ENCODE assay signal across 17 cellular contexts in the genomic region with DNA sequence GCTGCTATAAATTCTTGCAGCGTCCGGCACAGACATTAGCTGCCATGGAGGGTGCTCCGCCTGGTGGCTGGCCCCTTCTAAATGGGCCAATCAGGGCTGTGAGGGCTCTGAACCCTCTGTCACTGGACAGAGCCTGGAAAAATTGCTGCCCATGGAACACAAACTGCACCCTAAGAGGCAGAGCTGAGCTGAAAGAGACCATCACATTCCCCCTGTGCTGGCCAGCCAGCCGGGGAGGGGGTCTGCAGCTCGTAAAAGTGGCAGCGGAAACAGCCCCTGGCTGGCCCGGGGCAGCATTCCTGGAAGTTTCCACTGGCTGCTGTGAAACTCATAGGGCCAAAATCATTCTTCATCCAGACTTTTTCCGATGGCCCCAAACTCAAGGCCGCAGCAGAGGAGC. TPM values are rescaled to one million over a fixed set of nuclear protein-coding genes. Genes with fewer than 3 reads are reported as not detected.
DNase-seq lines count a peak whose midpoint lies in the region; ATAC-seq and TF ChIP-seq lines count a peak whose summit lies in the region.
"Had no signal": no experiment of that assay in that cellular context is flagged by ENCODE, and none has a peak within 500 bp of the region (broad histone marks: within the 10 kb centered on the region; RNA-seq: fewer than 3 reads in every experiment).

No MANE protein-coding gene starts in this region.

- CTCF ChIA-PET in activated naive CD4-positive, alpha-beta T cell treated with anti-CD3 and anti-CD28 coated beads for 36 hours (lab: Charles Lee): interaction anchor here (0.6 kb wide), 1 partner anchor 292 kb away, joined by 4 read pairs; no protein-coding TSS in a partner anchor

- ATAC-seq in heart left ventricle (peak in 3 of 4 donors; percentile 13 to 28 (median 24)), Right ventricle myocardium superior (ENCODE audit: poor library complexity) (no peak), psoas muscle (peak in 3 of 4 donors; percentile 30 to 69 (median 68)), GM19351 (IDR thresholded peaks at IDR 0.05; ENCODE audit: unreplicated experiment) (no peak)

- TF ChIP-seq CTCF in heart left ventricle (IDR thresholded peaks at IDR 0.05): peak in 6 of 12 donors; percentile 14 to 49 (median 17)
- TF ChIP-seq CTCF in psoas muscle (IDR thresholded peaks at IDR 0.05): no peak

- no peak overlapping the region for H3K4me3 Mint-ChIP-seq in activated naive CD4-positive, alpha-beta T cell treated with anti-CD3 and anti-CD28 coated beads for 36 hours
- H3K4me3 Mint-ChIP-seq: CD14-positive monocyte had no signal

- intact Hi-C loops in heart left ventricle (cut with DNase I) (no loop called here), Right ventricle myocardium superior (cut with DNase I) (no loop called here), psoas muscle (cut with DNase I) (no loop called here)
- intact Hi-C loops in activated naive CD4-positive, alpha-beta T cell treated with anti-CD3 and anti-CD28 coated beads for 36 hours (cut with micrococcal nuclease): no loop called here

- DNase-seq in heart left ventricle: no peak
- DNase-seq in Right ventricle myocardium superior: no peak
- DNase-seq in iPS-NIHi7 (ENCODE audit: extremely low spot score): peak; percentile 31
- no peak for DNase-seq in psoas muscle
- no peak for DNase-seq in activated naive CD4-positive, alpha-beta T cell treated with anti-CD3 and anti-CD28 coated beads for 36 hours
- DNase-seq in EL: no peak
- DNase-seq in activated effector memory CD4-positive, alpha-beta T cell treated with Interleukin-2 at 50 U/mL for 16 hours: no peak
- DNase-seq: 8988T; activated CD4-positive, CD25-positive, alpha-beta regulatory T cell treated with anti-CD3 and anti-CD28 coated beads, Interleukin-2, amount 50 U/mL, for 72 hours; activated naive CD4-positive, alpha-beta T cell treated with Interleukin-2 at 50 U/mL for 16 hours; erythroblast; MM.1S; NCI-H1930; NCI-H524 treated with DMSO at 0.1 percent for 48 hours; stimulated activated CD4-positive, alpha-beta T cell treated with anti-CD3 and anti-CD28 coated beads, Interleukin-2, amount 100 ng/mL, for 24 hours had no signal

- WGBS in heart left ventricle, 4 donors: 54 to 70% (median 61%) methylated on average over 9 of the region's 9 CpGs
- 50 to 66% (median 57%) methylated on average over 9 of the region's 9 CpGs for WGBS in psoas muscle, 3 donors

- H3K4me1 Mint-ChIP-seq in activated naive CD4-positive, alpha-beta T cell treated with anti-CD3 and anti-CD28 coated beads for 36 hours (ENCODE audit: low read depth): no peaks in the 10 kb centered on the region

- H3K9me3 ChIP-seq in heart left ventricle (no peaks in the 10 kb centered on the region), psoas muscle (no peaks in the 10 kb centered on the region)

- no peak overlapping the region for H3K4me3 ChIP-seq in heart left ventricle
- H3K4me3 ChIP-seq in psoas muscle: no peak overlapping the region

- no peaks in the 10 kb centered on the region for H3K9me3 Mint-ChIP-seq in activated naive CD4-positive, alpha-beta T cell treated with anti-CD3 and anti-CD28 coated beads for 36 hours
- H3K9me3 Mint-ChIP-seq: CD14-positive monocyte had no signal

- H3K27ac Mint-ChIP-seq in activated naive CD4-positive, alpha-beta T cell treated with anti-CD3 and anti-CD28 coated beads for 36 hours: no peak overlapping the region

- peaks cover 2% of the 10 kb centered on the region for H3K36me3 Mint-ChIP-seq in activated naive CD4-positive, alpha-beta T cell treated with anti-CD3 and anti-CD28 coated beads for 36 hours (ENCODE audit: low read depth)

- H3K36me3 ChIP-seq in heart left ventricle (no peaks in the 10 kb centered on the region), psoas muscle (ENCODE audit: insufficient read depth in 1 of 2, low read depth in 1 of 2) (no peaks in the 10 kb centered on the region)

- H3K27me3 ChIP-seq in heart left ventricle (no peaks in the 10 kb centered on the region), psoas muscle (ENCODE audit: insufficient read depth in 3 of 3, low read length in 2 of 3) (no peaks in the 10 kb centered on the region)

- TF ChIP-seq POLR2A in heart left ventricle (IDR thresholded peaks at IDR 0.05): no peak

- no peaks in the 10 kb centered on the region for H3K27me3 Mint-ChIP-seq in activated naive CD4-positive, alpha-beta T cell treated with anti-CD3 and anti-CD28 coated beads for 36 hours (ENCODE audit: low read depth)

- H3K27ac ChIP-seq in heart left ventricle: peak overlapping the region in 4 of 12 donors; percentile 44 to 52 (median 50)
- no peak overlapping the region for H3K27ac ChIP-seq in psoas muscle

- H3K4me1 ChIP-seq in heart left ventricle: peaks cover 0 to 13% (median 0%) of the 10 kb centered on the region in 12 donors
- no peaks in the 10 kb centered on the region for H3K4me1 ChIP-seq in psoas muscle

RNA-seq across cellular contexts. Expression of a gene that starts 21.0 kb away (rescaled TPM):
- 10 to 100 TPM; 14.5 to 33.2 (median 20.7) TPM for total RNA-seq in heart left ventricle
- 10 to 100 TPM in 1 of 2 donors, 1 to 10 TPM in 1; 9.2 to 26.1 TPM for polyA plus RNA-seq in heart left ventricle
- 23.2 TPM for total RNA-seq in Right ventricle myocardium superior
- total RNA-seq in psoas muscle: 10 to 100 TPM in 3 of 4 donors, 1 to 10 TPM in 1; 9.7 to 31.9 (median 17.1) TPM
- 10 to 100 TPM in 2 of 3 donors, 1 to 10 TPM in 1; 7.4 to 27.6 (median 15.7) TPM for polyA plus RNA-seq in psoas muscle
- 1 to 10 TPM; 8.2 to 9.1 TPM for total RNA-seq in activated naive CD4-positive, alpha-beta T cell treated with anti-CD3 and anti-CD28 coated beads for 36 hours

Comparison
In these comparisons a context has a peak if more than half of its experiments do, and no peak if none do; other contexts are left out.
1. ATAC-seq: peak in heart left ventricle (3 of 4) and psoas muscle (3 of 4); none in Right ventricle myocardium superior (single experiment) and GM19351 (single experiment).